ENCODE assay signal across 8 cellular contexts in the genomic region with DNA sequence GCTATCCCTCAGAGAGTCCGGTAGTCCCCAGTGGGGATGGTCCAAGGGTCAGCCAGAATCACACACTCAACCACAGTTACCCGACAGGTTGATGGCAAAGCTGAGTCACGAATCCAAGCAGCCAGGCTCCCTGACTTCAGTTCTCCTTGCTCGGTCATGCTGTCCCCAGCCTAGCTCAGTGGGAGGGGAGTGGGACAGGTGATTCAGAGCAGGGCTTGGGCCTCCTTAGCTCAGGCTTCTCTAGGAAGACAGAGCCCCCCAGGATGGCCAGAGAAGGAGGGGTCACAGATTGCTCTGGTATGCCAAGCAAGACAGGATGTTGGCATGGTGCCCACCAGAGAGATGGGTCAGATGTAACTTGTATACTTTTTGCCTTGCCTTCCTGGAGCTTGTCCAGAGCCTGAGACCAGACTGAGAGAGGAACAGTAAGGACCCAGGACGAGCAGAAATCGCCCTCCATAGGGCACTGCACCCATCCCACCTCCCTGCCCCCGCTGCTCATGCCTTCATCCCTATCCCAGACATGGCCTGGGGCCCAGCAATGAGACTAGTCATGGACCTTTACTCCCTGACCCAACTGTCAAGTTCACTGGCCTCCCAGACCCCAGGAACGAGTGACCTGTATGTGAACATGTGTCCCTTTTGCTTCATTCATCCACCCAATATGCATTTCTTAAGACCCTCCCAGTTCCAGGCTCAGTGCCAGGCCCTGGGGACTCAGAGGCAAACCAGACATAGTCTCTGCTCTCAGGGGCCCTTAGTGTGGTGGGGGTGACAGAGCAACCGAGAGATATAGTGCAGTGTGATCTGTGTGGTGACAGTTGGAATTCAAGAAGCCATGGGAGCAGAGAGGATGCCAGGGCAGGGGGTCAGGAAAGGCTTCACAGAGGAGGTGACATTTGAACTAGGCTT.
A peak's percentile ranks its signal among the peaks of the same experiment; 100 is the strongest.
DNase-seq lines count a peak whose midpoint lies in the region; ATAC-seq, FAIRE-seq and TF ChIP-seq lines count a peak whose summit lies in the region.

No MANE protein-coding gene starts in this region.

- H3K4me3 Mint-ChIP-seq in stimulated activated naive CD8-positive, alpha-beta T cell treated with anti-CD3 and anti-CD28 coated beads, Interleukin-15, amount 100 ng/mL, for 72 hours: no peak overlapping the region

- H3K9me3 Mint-ChIP-seq in stimulated activated naive CD8-positive, alpha-beta T cell treated with anti-CD3 and anti-CD28 coated beads, Interleukin-15, amount 100 ng/mL, for 72 hours: no peaks in the 10 kb centered on the region

- H3K36me3 ChIP-seq in keratinocyte (ENCODE audit: control insufficient read depth in 2 of 2, extremely low read depth in 1 of 2, insufficient read depth in 2 of 2, low read length in 2 of 2): no peaks in the 10 kb centered on the region
- H3K36me3 ChIP-seq in OCI-LY7 (ENCODE audit: insufficient read depth, low read length): no peaks in the 10 kb centered on the region

- H4K20me1 ChIP-seq in keratinocyte (ENCODE audit: control insufficient read depth, extremely low read depth, insufficient read depth, low read length) (no peaks in the 10 kb centered on the region), OCI-LY7 (ENCODE audit: insufficient read depth, low read length) (no peaks in the 10 kb centered on the region)

- no peaks in the 10 kb centered on the region for H3K27me3 ChIP-seq in keratinocyte (ENCODE audit: control insufficient read depth, extremely low read depth, insufficient read depth, low read length)

- no peaks in the 10 kb centered on the region for H3K27me3 Mint-ChIP-seq in stimulated activated naive CD8-positive, alpha-beta T cell treated with anti-CD3 and anti-CD28 coated beads, Interleukin-15, amount 100 ng/mL, for 72 hours

- FAIRE-seq in HTR-8/SVneo (lab: Jason Lieb, UNC) (no peak), keratinocyte (lab: Jason Lieb, UNC) (no peak)

- H3K9me2 ChIP-seq in OCI-LY7 (ENCODE audit: insufficient read depth, low read length): no peaks in the 10 kb centered on the region

- H3K4me3 ChIP-seq in astrocyte of the spinal cord (ENCODE audit: low read depth, low read length): no peak overlapping the region
- peak overlapping the region in 1 of 3 experiments; percentile 19 for H3K4me3 ChIP-seq in keratinocyte (ENCODE audit: control insufficient read depth in 2 of 3, extremely low read depth in 1 of 3, insufficient read depth in 2 of 3, low read depth in 1 of 3, low read length in 3 of 3)
- no peak overlapping the region for H3K4me3 ChIP-seq in OCI-LY7 (ENCODE audit: low read depth, low read length, poor library complexity, severe bottlenecking)

- H3K79me2 ChIP-seq in keratinocyte (ENCODE audit: control insufficient read depth, insufficient read depth, low read length): no peaks in the 10 kb centered on the region
- H3K79me2 ChIP-seq in OCI-LY7 (ENCODE audit: insufficient read depth, low read depth, low read length): no peaks in the 10 kb centered on the region

- H3K4me1 ChIP-seq in keratinocyte (ENCODE audit: control insufficient read depth, extremely low read depth, insufficient read depth, low read length) (peaks cover 21% of the 10 kb centered on the region), OCI-LY7 (ENCODE audit: insufficient read depth, low read length, poor library complexity, severe bottlenecking) (no peaks in the 10 kb centered on the region)

- DNase-seq in HTR-8/SVneo (ENCODE audit: insufficient read length, low spot score) (peak; percentile 4), astrocyte of the spinal cord (ENCODE audit: low read depth, low spot score) (peak; percentile 40), keratinocyte (ENCODE audit: low read depth, low spot score) (no peak), foreskin melanocyte (no peak), OCI-LY7 (ENCODE audit: low spot score) (no peak)
- DNase-seq in stimulated activated naive CD8-positive, alpha-beta T cell treated with anti-CD3 and anti-CD28 coated beads, Interleukin-15, amount 100 ng/mL, for 72 hours: no peak

- H2AFZ ChIP-seq in keratinocyte (ENCODE audit: control insufficient read depth, low read length): peak overlapping the region; percentile 53
- H2AFZ ChIP-seq in OCI-LY7 (ENCODE audit: low read length): no peak overlapping the region

- peak overlapping the region; percentile 15 for H3K9ac ChIP-seq in keratinocyte (ENCODE audit: control insufficient read depth, extremely low read depth, insufficient read depth, low read length)

- no peak overlapping the region for H3K27ac Mint-ChIP-seq in stimulated activated naive CD8-positive, alpha-beta T cell treated with anti-CD3 and anti-CD28 coated beads, Interleukin-15, amount 100 ng/mL, for 72 hours

- H3K4me2 ChIP-seq in keratinocyte (ENCODE audit: control insufficient read depth, extremely low read depth, insufficient read depth, low read depth, low read length): peak overlapping the region; percentile 51
- H3K4me2 ChIP-seq in OCI-LY7 (ENCODE audit: low read length): no peak overlapping the region

- H3K9me3 ChIP-seq in keratinocyte (ENCODE audit: control insufficient read depth, low read depth, low read length) (no peaks in the 10 kb centered on the region), OCI-LY7 (ENCODE audit: low read length) (no peaks in the 10 kb centered on the region)

- peak; percentile 5 for ATAC-seq in stimulated activated naive CD8-positive, alpha-beta T cell treated with anti-CD3 and anti-CD28 coated beads, Interleukin-15, amount 100 ng/mL, for 72 hours
- ATAC-seq in HG02642 (IDR thresholded peaks at IDR 0.05; ENCODE audit: poor library complexity, unreplicated experiment) (no peak), HG03354 (IDR thresholded peaks at IDR 0.05; ENCODE audit: poor library complexity, severe bottlenecking, unreplicated experiment) (no peak)

- intact Hi-C loops in OCI-LY7 (cut with micrococcal nuclease; ENCODE audit: unreplicated experiment): no loop called here

- POLR2A ChIA-PET in OCI-LY7 (lab: Charles Lee): no interaction called here

- in situ Hi-C loops in astrocyte of the spinal cord (cut with HindIII; ENCODE audit: low sequenced_read_pairs): no loop called here

- CTCF ChIA-PET in OCI-LY7 (lab: Charles Lee; ENCODE audit: unreplicated experiment): interaction anchor here (0.6 kb wide), 1 partner anchor 191 kb away, joined by 3 read pairs; no protein-coding TSS in a partner anchor

- H3K4me1 Mint-ChIP-seq in stimulated activated naive CD8-positive, alpha-beta T cell treated with anti-CD3 and anti-CD28 coated beads, Interleukin-15, amount 100 ng/mL, for 72 hours: peaks cover 10% of the 10 kb centered on the region

- H3K27ac ChIP-seq in keratinocyte (ENCODE audit: control insufficient read depth, insufficient read depth, low read length) (peak overlapping the region; percentile 43), OCI-LY7 (ENCODE audit: low read depth, low read length, poor library complexity, severe bottlenecking) (no peak overlapping the region)

- dilution Hi-C loops in keratinocyte (cut with MboI; ENCODE audit: extremely low pct_ligation_motif_present, low sequenced_read_pairs): no loop called here

- no peak for TF ChIP-seq CTCF in astrocyte of the spinal cord (IDR thresholded peaks at IDR 0.05; ENCODE audit: low read depth, low read length)
- no peak for TF ChIP-seq CTCF in keratinocyte (optimal IDR thresholded peaks at IDR 0.05 in 1 of 3, IDR thresholded peaks at IDR 0.05 in 1 of 3, conservative IDR thresholded peaks at IDR 0.05 in 1 of 3; ENCODE audit: extremely low read depth in 1 of 3, insufficient read depth in 2 of 3, low read length in 3 of 3)
- no peak for TF ChIP-seq CTCF in OCI-LY7 (conservative IDR thresholded peaks at IDR 0.05; ENCODE audit: low read length)

- peaks cover 3% of the 10 kb centered on the region for H3K9me1 ChIP-seq in keratinocyte (ENCODE audit: control insufficient read depth, extremely low read depth, insufficient read depth, low read length)

- no TSS peak for BruUV-seq in OCI-LY7 (replicated peaks; lab: Mats Ljungman, UMichigan)

Comparison
In these comparisons a context has a peak if more than half of its experiments do, and no peak if none do; other contexts are left out.
1. DNase-seq: peak in HTR-8/SVneo (single experiment) and astrocyte of the spinal cord (single experiment); none in keratinocyte (single experiment), stimulated activated naive CD8-positive, alpha-beta T cell treated with anti-CD3 and anti-CD28 coated beads, Interleukin-15, amount 100 ng/mL, for 72 hours (0 of 2), foreskin melanocyte (single experiment) and OCI-LY7 (single experiment).